ENCODE assay signal across 1 cellular context in the genomic region with DNA sequence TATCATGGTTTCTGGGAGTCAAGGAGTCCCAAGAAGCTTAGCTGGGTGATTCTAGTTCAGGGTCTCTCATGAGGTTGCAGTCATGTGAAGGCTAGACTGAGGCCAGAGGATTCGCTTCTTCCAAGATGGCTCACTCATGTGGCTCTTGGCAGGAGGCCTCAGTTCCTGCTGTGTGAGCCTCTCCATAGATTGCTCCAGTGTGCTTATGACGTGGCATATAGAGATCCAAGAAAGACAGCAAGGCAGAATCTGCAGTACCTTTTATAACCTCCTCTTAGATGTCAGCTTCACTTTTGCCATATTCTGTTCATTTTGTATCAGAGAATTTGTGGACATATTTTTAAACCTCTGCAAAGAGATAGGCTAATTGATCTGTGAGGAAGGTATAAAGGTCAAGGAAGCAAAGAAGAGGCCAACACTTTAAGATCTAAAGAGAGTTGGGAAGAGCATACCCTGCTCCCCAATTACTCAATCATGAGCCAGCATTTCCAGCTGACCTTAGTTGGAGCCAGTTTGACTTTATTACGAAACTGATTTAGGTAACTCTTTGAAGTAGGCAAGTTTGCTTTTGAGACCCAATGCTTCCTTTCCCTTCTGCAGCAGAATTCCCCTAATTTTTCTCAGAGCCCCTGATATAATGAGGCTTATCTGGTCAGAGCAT.
TF ChIP-seq lines count a peak whose summit lies in the region.

No MANE protein-coding gene starts in this region.

TF ChIP-seq in HepG2, 621 proteins besides CTCF, POLR2A, EP300 and RAD21 (continued from another document and continues in another):
- TF ChIP-seq, protein P1, sequence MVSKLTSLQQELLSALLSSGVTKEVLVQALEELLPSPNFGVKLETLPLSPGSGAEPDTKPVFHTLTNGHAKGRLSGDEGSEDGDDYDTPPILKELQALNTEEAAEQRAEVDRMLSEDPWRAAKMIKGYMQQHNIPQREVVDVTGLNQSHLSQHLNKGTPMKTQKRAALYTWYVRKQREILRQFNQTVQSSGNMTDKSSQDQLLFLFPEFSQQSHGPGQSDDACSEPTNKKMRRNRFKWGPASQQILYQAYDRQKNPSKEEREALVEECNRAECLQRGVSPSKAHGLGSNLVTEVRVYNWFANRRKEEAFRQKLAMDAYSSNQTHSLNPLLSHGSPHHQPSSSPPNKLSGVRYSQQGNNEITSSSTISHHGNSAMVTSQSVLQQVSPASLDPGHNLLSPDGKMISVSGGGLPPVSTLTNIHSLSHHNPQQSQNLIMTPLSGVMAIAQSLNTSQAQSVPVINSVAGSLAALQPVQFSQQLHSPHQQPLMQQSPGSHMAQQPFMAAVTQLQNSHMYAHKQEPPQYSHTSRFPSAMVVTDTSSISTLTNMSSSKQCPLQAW (CRISPR knock-in tag; IDR thresholded peaks at IDR 0.05): peak; percentile 45; the same call in 1 of the 2 replicates
- 0 out of 2 replicates have a peak, but pooled peaks have one; percentile 17 for TF ChIP-seq ZSCAN9 (CRISPR knock-in tag; IDR thresholded peaks at IDR 0.05; ENCODE audit: borderline replicate concordance)
- peak; percentile 93 for TF ChIP-seq TCF7L2 (IDR thresholded peaks at IDR 0.05; ENCODE audit: low read depth, low read length)
- TF ChIP-seq ERF (CRISPR knock-in tag; IDR thresholded peaks at IDR 0.05): peak; percentile 44; the same call in 1 of the 2 replicates
- TF ChIP-seq MYNN (CRISPR knock-in tag; IDR thresholded peaks at IDR 0.05; ENCODE audit: low read depth): no peak
- TF ChIP-seq HOXA5 (CRISPR knock-in tag; IDR thresholded peaks at IDR 0.05): peak; percentile 47; the same call in 1 of the 2 replicates
- TF ChIP-seq ZNF124 (CRISPR knock-in tag; IDR thresholded peaks at IDR 0.05): peak; percentile 93; the same call in 1 of the 2 replicates
- no peak for TF ChIP-seq ZIK1 (CRISPR knock-in tag; IDR thresholded peaks at IDR 0.05; ENCODE audit: borderline replicate concordance, low read depth)
- TF ChIP-seq, protein P2, sequence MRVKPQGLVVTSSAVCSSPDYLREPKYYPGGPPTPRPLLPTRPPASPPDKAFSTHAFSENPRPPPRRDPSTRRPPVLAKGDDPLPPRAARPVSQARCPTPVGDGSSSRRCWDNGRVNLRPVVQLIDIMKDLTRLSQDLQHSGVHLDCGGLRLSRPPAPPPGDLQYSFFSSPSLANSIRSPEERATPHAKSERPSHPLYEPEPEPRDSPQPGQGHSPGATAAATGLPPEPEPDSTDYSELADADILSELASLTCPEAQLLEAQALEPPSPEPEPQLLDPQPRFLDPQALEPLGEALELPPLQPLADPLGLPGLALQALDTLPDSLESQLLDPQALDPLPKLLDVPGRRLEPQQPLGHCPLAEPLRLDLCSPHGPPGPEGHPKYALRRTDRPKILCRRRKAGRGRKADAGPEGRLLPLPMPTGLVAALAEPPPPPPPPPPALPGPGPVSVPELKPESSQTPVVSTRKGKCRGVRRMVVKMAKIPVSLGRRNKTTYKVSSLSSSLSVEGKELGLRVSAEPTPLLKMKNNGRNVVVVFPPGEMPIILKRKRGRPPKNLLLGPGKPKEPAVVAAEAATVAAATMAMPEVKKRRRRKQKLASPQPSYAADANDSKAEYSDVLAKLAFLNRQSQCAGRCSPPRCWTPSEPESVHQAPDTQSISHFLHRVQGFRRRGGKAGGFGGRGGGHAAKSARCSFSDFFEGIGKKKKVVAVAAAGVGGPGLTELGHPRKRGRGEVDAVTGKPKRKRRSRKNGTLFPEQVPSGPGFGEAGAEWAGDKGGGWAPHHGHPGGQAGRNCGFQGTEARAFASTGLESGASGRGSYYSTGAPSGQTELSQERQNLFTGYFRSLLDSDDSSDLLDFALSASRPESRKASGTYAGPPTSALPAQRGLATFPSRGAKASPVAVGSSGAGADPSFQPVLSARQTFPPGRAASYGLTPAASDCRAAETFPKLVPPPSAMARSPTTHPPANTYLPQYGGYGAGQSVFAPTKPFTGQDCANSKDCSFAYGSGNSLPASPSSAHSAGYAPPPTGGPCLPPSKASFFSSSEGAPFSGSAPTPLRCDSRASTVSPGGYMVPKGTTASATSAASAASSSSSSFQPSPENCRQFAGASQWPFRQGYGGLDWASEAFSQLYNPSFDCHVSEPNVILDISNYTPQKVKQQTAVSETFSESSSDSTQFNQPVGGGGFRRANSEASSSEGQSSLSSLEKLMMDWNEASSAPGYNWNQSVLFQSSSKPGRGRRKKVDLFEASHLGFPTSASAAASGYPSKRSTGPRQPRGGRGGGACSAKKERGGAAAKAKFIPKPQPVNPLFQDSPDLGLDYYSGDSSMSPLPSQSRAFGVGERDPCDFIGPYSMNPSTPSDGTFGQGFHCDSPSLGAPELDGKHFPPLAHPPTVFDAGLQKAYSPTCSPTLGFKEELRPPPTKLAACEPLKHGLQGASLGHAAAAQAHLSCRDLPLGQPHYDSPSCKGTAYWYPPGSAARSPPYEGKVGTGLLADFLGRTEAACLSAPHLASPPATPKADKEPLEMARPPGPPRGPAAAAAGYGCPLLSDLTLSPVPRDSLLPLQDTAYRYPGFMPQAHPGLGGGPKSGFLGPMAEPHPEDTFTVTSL (CRISPR knock-in tag; IDR thresholded peaks at IDR 0.05; ENCODE audit: borderline replicate concordance): peak; percentile 93; the same call in 1 of the 2 replicates
- TF ChIP-seq ZNF282 (IDR thresholded peaks at IDR 0.05; ENCODE audit: partially characterized antibody): no peak
- peak; percentile 70; the same call in 1 of the 2 replicates for TF ChIP-seq TBX2 (CRISPR knock-in tag; IDR thresholded peaks at IDR 0.05; ENCODE audit: borderline replicate concordance)
- peak; percentile 88 for TF ChIP-seq ZNF12 (CRISPR knock-in tag; IDR thresholded peaks at IDR 0.05)
- TF ChIP-seq KDM3A (CRISPR knock-in tag; IDR thresholded peaks at IDR 0.05; ENCODE audit: low read depth): peak; percentile 52; the same call in 1 of the 2 replicates
- TF ChIP-seq SSRP1 (CRISPR knock-in tag; IDR thresholded peaks at IDR 0.05): peak; percentile 68; the same call in 1 of the 2 replicates
- TF ChIP-seq NONO (IDR thresholded peaks at IDR 0.05): no peak
- no peak for TF ChIP-seq NONO (CRISPR knock-in tag; conservative IDR thresholded peaks at IDR 0.05)
- TF ChIP-seq PLRG1 (conservative IDR thresholded peaks at IDR 0.05): no peak
- peak; percentile 67; the same call in 1 of the 2 replicates for TF ChIP-seq NFKBIZ (CRISPR knock-in tag; IDR thresholded peaks at IDR 0.05)
- peak; percentile 96 for TF ChIP-seq TCF7 (IDR thresholded peaks at IDR 0.05; ENCODE audit: low read depth)
- TF ChIP-seq ESRRA (CRISPR knock-in tag; IDR thresholded peaks at IDR 0.05; ENCODE audit: low read depth): 0 out of 2 replicates have a peak, but pooled peaks have one; percentile 44
- TF ChIP-seq KAT2B (IDR thresholded peaks at IDR 0.05; ENCODE audit: borderline replicate concordance, low read depth, low read length): no peak
- TF ChIP-seq RXRA (CRISPR knock-in tag; IDR thresholded peaks at IDR 0.05): peak; percentile 67; the same call in 1 of the 2 replicates
- peak; percentile 73; the same call in 1 of the 2 replicates for TF ChIP-seq KAT8 (CRISPR knock-in tag; IDR thresholded peaks at IDR 0.05)
- TF ChIP-seq ARHGAP35 (CRISPR knock-in tag; IDR thresholded peaks at IDR 0.05; ENCODE audit: borderline replicate concordance): no peak
- TF ChIP-seq, protein P3, sequence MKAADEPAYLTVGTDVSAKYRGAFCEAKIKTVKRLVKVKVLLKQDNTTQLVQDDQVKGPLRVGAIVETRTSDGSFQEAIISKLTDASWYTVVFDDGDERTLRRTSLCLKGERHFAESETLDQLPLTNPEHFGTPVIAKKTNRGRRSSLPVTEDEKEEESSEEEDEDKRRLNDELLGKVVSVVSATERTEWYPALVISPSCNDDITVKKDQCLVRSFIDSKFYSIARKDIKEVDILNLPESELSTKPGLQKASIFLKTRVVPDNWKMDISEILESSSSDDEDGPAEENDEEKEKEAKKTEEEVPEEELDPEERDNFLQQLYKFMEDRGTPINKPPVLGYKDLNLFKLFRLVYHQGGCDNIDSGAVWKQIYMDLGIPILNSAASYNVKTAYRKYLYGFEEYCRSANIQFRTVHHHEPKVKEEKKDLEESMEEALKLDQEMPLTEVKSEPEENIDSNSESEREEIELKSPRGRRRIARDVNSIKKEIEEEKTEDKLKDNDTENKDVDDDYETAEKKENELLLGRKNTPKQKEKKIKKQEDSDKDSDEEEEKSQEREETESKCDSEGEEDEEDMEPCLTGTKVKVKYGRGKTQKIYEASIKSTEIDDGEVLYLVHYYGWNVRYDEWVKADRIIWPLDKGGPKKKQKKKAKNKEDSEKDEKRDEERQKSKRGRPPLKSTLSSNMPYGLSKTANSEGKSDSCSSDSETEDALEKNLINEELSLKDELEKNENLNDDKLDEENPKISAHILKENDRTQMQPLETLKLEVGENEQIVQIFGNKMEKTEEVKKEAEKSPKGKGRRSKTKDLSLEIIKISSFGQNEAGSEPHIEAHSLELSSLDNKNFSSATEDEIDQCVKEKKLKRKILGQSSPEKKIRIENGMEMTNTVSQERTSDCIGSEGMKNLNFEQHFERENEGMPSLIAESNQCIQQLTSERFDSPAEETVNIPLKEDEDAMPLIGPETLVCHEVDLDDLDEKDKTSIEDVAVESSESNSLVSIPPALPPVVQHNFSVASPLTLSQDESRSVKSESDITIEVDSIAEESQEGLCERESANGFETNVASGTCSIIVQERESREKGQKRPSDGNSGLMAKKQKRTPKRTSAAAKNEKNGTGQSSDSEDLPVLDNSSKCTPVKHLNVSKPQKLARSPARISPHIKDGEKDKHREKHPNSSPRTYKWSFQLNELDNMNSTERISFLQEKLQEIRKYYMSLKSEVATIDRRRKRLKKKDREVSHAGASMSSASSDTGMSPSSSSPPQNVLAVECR (CRISPR knock-in tag; IDR thresholded peaks at IDR 0.05; ENCODE audit: borderline replicate concordance): peak; percentile 31; the same call in 1 of the 2 replicates
- 0 out of 2 replicates have a peak, but pooled peaks have one; percentile 39 for TF ChIP-seq ZBTB21 (CRISPR knock-in tag; IDR thresholded peaks at IDR 0.05)
- TF ChIP-seq GATAD2A (CRISPR knock-in tag; IDR thresholded peaks at IDR 0.05): peak; percentile 98
- no peak for TF ChIP-seq NCOA1 (CRISPR knock-in tag; IDR thresholded peaks at IDR 0.05)
- TF ChIP-seq EHMT2 (IDR thresholded peaks at IDR 0.05; ENCODE audit: borderline replicate concordance, low read depth, low read length): peak; percentile 90; the same call in 1 of the 2 replicates
- peak; percentile 81 for TF ChIP-seq NFIC (IDR thresholded peaks at IDR 0.05; ENCODE audit: low read length)
- TF ChIP-seq, protein P4, sequence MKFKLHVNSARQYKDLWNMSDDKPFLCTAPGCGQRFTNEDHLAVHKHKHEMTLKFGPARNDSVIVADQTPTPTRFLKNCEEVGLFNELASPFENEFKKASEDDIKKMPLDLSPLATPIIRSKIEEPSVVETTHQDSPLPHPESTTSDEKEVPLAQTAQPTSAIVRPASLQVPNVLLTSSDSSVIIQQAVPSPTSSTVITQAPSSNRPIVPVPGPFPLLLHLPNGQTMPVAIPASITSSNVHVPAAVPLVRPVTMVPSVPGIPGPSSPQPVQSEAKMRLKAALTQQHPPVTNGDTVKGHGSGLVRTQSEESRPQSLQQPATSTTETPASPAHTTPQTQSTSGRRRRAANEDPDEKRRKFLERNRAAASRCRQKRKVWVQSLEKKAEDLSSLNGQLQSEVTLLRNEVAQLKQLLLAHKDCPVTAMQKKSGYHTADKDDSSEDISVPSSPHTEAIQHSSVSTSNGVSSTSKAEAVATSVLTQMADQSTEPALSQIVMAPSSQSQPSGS (CRISPR knock-in tag; IDR thresholded peaks at IDR 0.05): peak; percentile 74; the same call in 1 of the 2 replicates
- peak; percentile 36; the same call in 1 of the 2 replicates for TF ChIP-seq SIX4 (CRISPR knock-in tag; IDR thresholded peaks at IDR 0.05)
- TF ChIP-seq TRIM24 (CRISPR knock-in tag; IDR thresholded peaks at IDR 0.05): peak; percentile 97
- peak; percentile 82 for TF ChIP-seq TGIF2 (CRISPR knock-in tag; IDR thresholded peaks at IDR 0.05)
- TF ChIP-seq ZNF598 (CRISPR knock-in tag; IDR thresholded peaks at IDR 0.05; ENCODE audit: borderline replicate concordance): peak; percentile 11; the same call in 1 of the 2 replicates
- TF ChIP-seq, protein P5, sequence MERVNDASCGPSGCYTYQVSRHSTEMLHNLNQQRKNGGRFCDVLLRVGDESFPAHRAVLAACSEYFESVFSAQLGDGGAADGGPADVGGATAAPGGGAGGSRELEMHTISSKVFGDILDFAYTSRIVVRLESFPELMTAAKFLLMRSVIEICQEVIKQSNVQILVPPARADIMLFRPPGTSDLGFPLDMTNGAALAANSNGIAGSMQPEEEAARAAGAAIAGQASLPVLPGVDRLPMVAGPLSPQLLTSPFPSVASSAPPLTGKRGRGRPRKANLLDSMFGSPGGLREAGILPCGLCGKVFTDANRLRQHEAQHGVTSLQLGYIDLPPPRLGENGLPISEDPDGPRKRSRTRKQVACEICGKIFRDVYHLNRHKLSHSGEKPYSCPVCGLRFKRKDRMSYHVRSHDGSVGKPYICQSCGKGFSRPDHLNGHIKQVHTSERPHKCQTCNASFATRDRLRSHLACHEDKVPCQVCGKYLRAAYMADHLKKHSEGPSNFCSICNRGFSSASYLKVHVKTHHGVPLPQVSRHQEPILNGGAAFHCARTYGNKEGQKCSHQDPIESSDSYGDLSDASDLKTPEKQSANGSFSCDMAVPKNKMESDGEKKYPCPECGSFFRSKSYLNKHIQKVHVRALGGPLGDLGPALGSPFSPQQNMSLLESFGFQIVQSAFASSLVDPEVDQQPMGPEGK (CRISPR knock-in tag; IDR thresholded peaks at IDR 0.05): peak; percentile 53; the same call in 1 of the 2 replicates
- peak; percentile 85; the same call in 1 of the 2 replicates for TF ChIP-seq MIER3 (CRISPR knock-in tag; IDR thresholded peaks at IDR 0.05; ENCODE audit: borderline replicate concordance)
- peak; percentile 80 for TF ChIP-seq MED1 (CRISPR knock-in tag; IDR thresholded peaks at IDR 0.05)
- TF ChIP-seq, protein P6, sequence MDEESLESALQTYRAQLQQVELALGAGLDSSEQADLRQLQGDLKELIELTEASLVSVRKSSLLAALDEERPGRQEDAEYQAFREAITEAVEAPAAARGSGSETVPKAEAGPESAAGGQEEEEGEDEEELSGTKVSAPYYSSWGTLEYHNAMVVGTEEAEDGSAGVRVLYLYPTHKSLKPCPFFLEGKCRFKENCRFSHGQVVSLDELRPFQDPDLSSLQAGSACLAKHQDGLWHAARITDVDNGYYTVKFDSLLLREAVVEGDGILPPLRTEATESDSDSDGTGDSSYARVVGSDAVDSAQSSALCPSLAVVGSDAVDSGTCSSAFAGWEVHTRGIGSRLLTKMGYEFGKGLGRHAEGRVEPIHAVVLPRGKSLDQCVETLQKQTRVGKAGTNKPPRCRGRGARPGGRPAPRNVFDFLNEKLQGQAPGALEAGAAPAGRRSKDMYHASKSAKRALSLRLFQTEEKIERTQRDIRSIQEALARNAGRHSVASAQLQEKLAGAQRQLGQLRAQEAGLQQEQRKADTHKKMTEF (CRISPR knock-in tag; IDR thresholded peaks at IDR 0.05): peak; percentile 84
- 0 out of 2 replicates have a peak, but pooled peaks have one; percentile 16 for TF ChIP-seq ZBTB7B (CRISPR knock-in tag; IDR thresholded peaks at IDR 0.05)
- no peak for TF ChIP-seq PAX8 (CRISPR knock-in tag; IDR thresholded peaks at IDR 0.05; ENCODE audit: borderline replicate concordance)
- TF ChIP-seq RBAK (CRISPR knock-in tag; IDR thresholded peaks at IDR 0.05): peak; percentile 85; the same call in 1 of the 2 replicates
- TF ChIP-seq HNF4A (CRISPR knock-in tag; IDR thresholded peaks at IDR 0.05): peak; percentile 84
- TF ChIP-seq ZNF121 (CRISPR knock-in tag; IDR thresholded peaks at IDR 0.05): 0 out of 2 replicates have a peak, but pooled peaks have one; percentile 24
- no peak for TF ChIP-seq HCFC1 (IDR thresholded peaks at IDR 0.05; ENCODE audit: low read depth, low read length)
- peak; percentile 98 for TF ChIP-seq CEBPG (CRISPR knock-in tag; IDR thresholded peaks at IDR 0.05)
- peak; percentile 97 for TF ChIP-seq ZNF644 (CRISPR knock-in tag; IDR thresholded peaks at IDR 0.05; ENCODE audit: low read depth)
- TF ChIP-seq ZNF557 (CRISPR knock-in tag; IDR thresholded peaks at IDR 0.05): 0 out of 2 replicates have a peak, but pooled peaks have one; percentile 23
- no peak for TF ChIP-seq YY1 (IDR thresholded peaks at IDR 0.05; ENCODE audit: insufficient read depth, insufficient replicate concordance, low read depth, low read length)
